Comparison of ENCODE assay signal across 18 cellular contexts in the genomic region with DNA sequence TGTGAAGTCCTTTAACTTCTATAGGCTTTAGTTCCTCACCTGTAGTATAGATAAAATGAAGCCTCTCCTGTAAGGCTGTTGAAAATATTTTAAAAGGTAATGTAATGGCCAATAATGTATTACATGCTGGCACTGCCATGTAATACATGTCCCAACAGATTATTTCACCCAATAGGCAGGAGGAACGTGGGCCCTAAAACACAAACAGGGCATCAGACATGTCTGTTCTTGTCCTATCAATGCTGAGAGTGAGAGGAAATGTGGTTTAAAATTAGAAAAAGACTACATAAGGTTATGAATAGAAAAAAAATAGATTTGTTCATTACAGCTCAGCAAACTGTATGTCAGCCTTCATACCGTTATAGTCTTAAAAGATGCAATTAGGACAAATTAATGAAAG.
DNase-seq lines count a peak whose midpoint lies in the region; ATAC-seq, FAIRE-seq and TF ChIP-seq lines count a peak whose summit lies in the region.
"Had no signal": no experiment of that assay in that cellular context is flagged by ENCODE, and none has a peak within 500 bp of the region (broad histone marks: within the 10 kb centered on the region; RNA-seq: fewer than 3 reads in every experiment).

No MANE protein-coding gene starts in this region.

- ATAC-seq in foreskin keratinocyte, result no peak
- ATAC-seq: HCT116 had no signal

- H3K79me2 ChIP-seq in mammary epithelial cell (ENCODE audit: insufficient read depth, low read length) (no peaks in the 10 kb centered on the region), neural progenitor cell (ENCODE audit: low read depth) (no peaks in the 10 kb centered on the region)

- peak overlapping the region; percentile 57 for H3K4me2 ChIP-seq in mammary epithelial cell (ENCODE audit: insufficient read depth, low read depth, low read length)
- H3K4me2 ChIP-seq in neural progenitor cell, result no peak overlapping the region
- H3K4me2 ChIP-seq: BLaER1 had no signal

- H3K27ac ChIP-seq in breast epithelium (no peak overlapping the region), mammary epithelial cell (ENCODE audit: insufficient read depth, low read depth, low read length) (peak overlapping the region; percentile 4), foreskin keratinocyte (no peak overlapping the region), neural progenitor cell (no peak overlapping the region)
- H3K27ac ChIP-seq: BLaER1 had no signal

- H3K4me3 ChIP-seq in breast epithelium, result no peak overlapping the region
- H3K4me3 ChIP-seq in mammary epithelial cell (replicated peaks in 1 of 3; ENCODE audit: insufficient read depth in 1 of 3, low read depth in 2 of 3, low read length in 3 of 3), result no peak overlapping the region
- H3K4me3 ChIP-seq in neural progenitor cell, result no peak overlapping the region
- H3K4me3 ChIP-seq: BLaER1 had no signal

- no peaks in the 10 kb centered on the region for H3K4me1 ChIP-seq in breast epithelium
- peaks cover 3% of the 10 kb centered on the region for H3K4me1 ChIP-seq in mammary epithelial cell (ENCODE audit: insufficient read depth, low read length)
- no peaks in the 10 kb centered on the region for H3K4me1 ChIP-seq in foreskin keratinocyte
- peaks cover 11% of the 10 kb centered on the region for H3K4me1 ChIP-seq in neural progenitor cell
- H3K4me1 ChIP-seq: BLaER1 had no signal

- DNase-seq in MCF 10A (ENCODE audit: unreplicated experiment) (peak; percentile 25), breast epithelium (ENCODE audit: low spot score in 2 of 2) (no peak), mammary epithelial cell (peak; percentile 17), foreskin keratinocyte (peak; percentile 31 to 50), RCC 7860 (ENCODE audit: low spot score) (no peak), glutamatergic neuron (no peak), neural progenitor cell (ENCODE audit: low spot score) (no peak), immature natural killer cell (no peak)
- DNase-seq: 8988T; CD4-positive, alpha-beta memory T cell; DMS79 treated with DMSO at 0.1 percent for 48 hours; GF-D8; GOT3; H7; HFFc6 had no signal

- H3K9me3 Mint-ChIP-seq in MCF 10A (ENCODE audit: unreplicated experiment) (no peaks in the 10 kb centered on the region), glutamatergic neuron (ENCODE audit: unreplicated experiment) (no peaks in the 10 kb centered on the region), neural progenitor cell (no peaks in the 10 kb centered on the region), immature natural killer cell (peaks cover 0 to 35% (median 10%) of the 10 kb centered on the region in 6 donors)

- H3K4me1 Mint-ChIP-seq in MCF 10A (ENCODE audit: insufficient read depth, unreplicated experiment) (peaks cover 10% of the 10 kb centered on the region), glutamatergic neuron (ENCODE audit: low read depth, unreplicated experiment) (no peaks in the 10 kb centered on the region), neural progenitor cell (peaks cover 16% of the 10 kb centered on the region), immature natural killer cell (no peaks in the 10 kb centered on the region)
- H3K4me1 Mint-ChIP-seq: CD14-positive monocyte had no signal

- H3K36me3 ChIP-seq in breast epithelium (no peaks in the 10 kb centered on the region), mammary epithelial cell (ENCODE audit: insufficient read depth, low read length) (no peaks in the 10 kb centered on the region), neural progenitor cell (no peaks in the 10 kb centered on the region)
- H3K36me3 ChIP-seq: BLaER1 had no signal

- H3K9ac ChIP-seq in mammary epithelial cell (ENCODE audit: insufficient read depth, low read length), result no peak overlapping the region
- H3K9ac ChIP-seq in neural progenitor cell, result no peak overlapping the region
- H3K9ac ChIP-seq: BLaER1 had no signal

- BruUV-seq in MCF 10A (replicated peaks; lab: Mats Ljungman, UMichigan) (no TSS peak), mammary epithelial cell (replicated peaks; lab: Mats Ljungman, UMichigan) (no TSS peak)

- in situ Hi-C loops in mammary epithelial cell (cut with MboI; ENCODE audit: low sequenced_read_pairs in 2 of 2), result no loop called here

- 0% methylated on average over 2 of the region's 2 CpGs for WGBS in mammary epithelial cell (ENCODE audit: low coverage, missing lambda C conversion rate)

- no peak for FAIRE-seq in RCC 7860 (lab: Jason Lieb, UNC)

- H2AFZ ChIP-seq in mammary epithelial cell (ENCODE audit: low read depth, low read length) (peak overlapping the region; percentile 82), neural progenitor cell (replicated peaks) (no peak overlapping the region)

- no peaks in the 10 kb centered on the region for H3K27me3 ChIP-seq in breast epithelium
- H3K27me3 ChIP-seq in mammary epithelial cell (ENCODE audit: insufficient read depth, low read length), result no peaks in the 10 kb centered on the region
- H3K27me3 ChIP-seq in foreskin keratinocyte, result no peaks in the 10 kb centered on the region
- no peaks in the 10 kb centered on the region for H3K27me3 ChIP-seq in neural progenitor cell
- H3K27me3 ChIP-seq: BLaER1 had no signal

- H3K4me3 Mint-ChIP-seq in MCF 10A (ENCODE audit: unreplicated experiment) (no peak overlapping the region), glutamatergic neuron (ENCODE audit: unreplicated experiment) (no peak overlapping the region), neural progenitor cell (no peak overlapping the region), immature natural killer cell (no peak overlapping the region)
- H3K4me3 Mint-ChIP-seq: CD14-positive monocyte; CD4-positive, alpha-beta memory T cell; HFFc6 had no signal

- H3K27ac Mint-ChIP-seq in MCF 10A (ENCODE audit: low read depth, unreplicated experiment), result peak overlapping the region; percentile 79
- H3K27ac Mint-ChIP-seq in glutamatergic neuron (ENCODE audit: unreplicated experiment), result no peak overlapping the region
- no peak overlapping the region for H3K27ac Mint-ChIP-seq in neural progenitor cell
- H3K27ac Mint-ChIP-seq in immature natural killer cell, result no peak overlapping the region
- H3K27ac Mint-ChIP-seq: CD14-positive monocyte; CD4-positive, alpha-beta memory T cell; HFFc6 had no signal

- CTCF ChIA-PET in MCF 10A (lab: Yijun Ruan, JAX) (interaction anchor here (0.5 to 1.2 kb wide), 4 partner anchors 12 to 966 kb away, joined by 3 to 4 read pairs (median 3); no protein-coding TSS in a partner anchor), mammary epithelial cell (lab: Charles Lee; ENCODE audit: low non-redundant PET) (no interaction called here)

- intact Hi-C loops in MCF 10A (cut with micrococcal nuclease), result no loop called here
- intact Hi-C loops in breast epithelium (cut with DNase I; ENCODE audit: low total_unique reads), result no loop called here
- intact Hi-C loops in mammary epithelial cell (cut with micrococcal nuclease), result no loop called here

- TF ChIP-seq CTCF in MCF 10A (IDR thresholded peaks at IDR 0.05; ENCODE audit: unreplicated experiment) (no peak), breast epithelium (IDR thresholded peaks at IDR 0.05) (no peak), mammary epithelial cell (conservative IDR thresholded peaks at IDR 0.05 in 1 of 2, IDR thresholded peaks at IDR 0.05 in 1 of 2; ENCODE audit: extremely low read depth in 1 of 2, insufficient read depth in 1 of 2, low read depth in 1 of 2, low read length in 2 of 2) (no peak), foreskin keratinocyte (conservative IDR thresholded peaks at IDR 0.05) (no peak), glutamatergic neuron (IDR thresholded peaks at IDR 0.05; ENCODE audit: partially characterized antibody, unreplicated experiment) (no peak), neural progenitor cell (IDR thresholded peaks at IDR 0.05) (no peak)

- no peaks in the 10 kb centered on the region for H3F3A ChIP-seq in neural progenitor cell (ENCODE audit: low read depth)

- H3K9me3 ChIP-seq in breast epithelium, result no peaks in the 10 kb centered on the region
- H3K9me3 ChIP-seq in mammary epithelial cell (replicated peaks; ENCODE audit: insufficient read depth, low read length), result no peaks in the 10 kb centered on the region
- H3K9me3 ChIP-seq in neural progenitor cell (ENCODE audit: low read depth), result no peaks in the 10 kb centered on the region
- H3K9me3 ChIP-seq: BLaER1 had no signal

- no peaks in the 10 kb centered on the region for H4K20me1 ChIP-seq in mammary epithelial cell (ENCODE audit: insufficient read depth, low read length)
- H4K20me1 ChIP-seq in neural progenitor cell (ENCODE audit: low read depth), result no peaks in the 10 kb centered on the region
- H4K20me1 ChIP-seq: BLaER1 had no signal

- H3K27me3 Mint-ChIP-seq in MCF 10A (ENCODE audit: insufficient read depth, unreplicated experiment), result peaks cover 12% of the 10 kb centered on the region
- no peaks in the 10 kb centered on the region for H3K27me3 Mint-ChIP-seq in glutamatergic neuron (ENCODE audit: unreplicated experiment)
- no peaks in the 10 kb centered on the region for H3K27me3 Mint-ChIP-seq in neural progenitor cell (ENCODE audit: insufficient read depth, low read depth)
- H3K27me3 Mint-ChIP-seq in immature natural killer cell (ENCODE audit: low read depth in 3 of 3), result no peaks in the 10 kb centered on the region
- H3K27me3 Mint-ChIP-seq: CD4-positive, alpha-beta memory T cell had no signal

- dilution Hi-C loops in mammary epithelial cell (cut with HindIII; ENCODE audit: low sequenced_read_pairs), result no loop called here

- TF ChIP-seq POLR2A in breast epithelium (IDR thresholded peaks at IDR 0.05), result no peak

- H3K36me3 Mint-ChIP-seq in MCF 10A (ENCODE audit: insufficient read depth, unreplicated experiment), result no peaks in the 10 kb centered on the region
- H3K36me3 Mint-ChIP-seq in glutamatergic neuron (ENCODE audit: unreplicated experiment), result no peaks in the 10 kb centered on the region
- H3K36me3 Mint-ChIP-seq in neural progenitor cell, result no peaks in the 10 kb centered on the region
- H3K36me3 Mint-ChIP-seq in immature natural killer cell, result no peaks in the 10 kb centered on the region
- H3K36me3 Mint-ChIP-seq: CD14-positive monocyte; CD4-positive, alpha-beta memory T cell had no signal

- POLR2A ChIA-PET in MCF 10A (lab: Yijun Ruan, JAX), result interaction anchor here (0.6 to 2.0 kb wide), 3 partner anchors 10 to 1233 kb away, joined by 3 to 4 read pairs (median 3); no protein-coding TSS in a partner anchor

Comparison
In these comparisons a context has a peak if more than half of its experiments do, and no peak if none do; other contexts are left out.
1. DNase-seq: peak in MCF 10A (single experiment), mammary epithelial cell (single experiment) and foreskin keratinocyte (2 of 2); none in breast epithelium (0 of 2), RCC 7860 (single experiment), glutamatergic neuron (single experiment), neural progenitor cell (single experiment) and immature natural killer cell (0 of 3).